In the genomic region with DNA sequence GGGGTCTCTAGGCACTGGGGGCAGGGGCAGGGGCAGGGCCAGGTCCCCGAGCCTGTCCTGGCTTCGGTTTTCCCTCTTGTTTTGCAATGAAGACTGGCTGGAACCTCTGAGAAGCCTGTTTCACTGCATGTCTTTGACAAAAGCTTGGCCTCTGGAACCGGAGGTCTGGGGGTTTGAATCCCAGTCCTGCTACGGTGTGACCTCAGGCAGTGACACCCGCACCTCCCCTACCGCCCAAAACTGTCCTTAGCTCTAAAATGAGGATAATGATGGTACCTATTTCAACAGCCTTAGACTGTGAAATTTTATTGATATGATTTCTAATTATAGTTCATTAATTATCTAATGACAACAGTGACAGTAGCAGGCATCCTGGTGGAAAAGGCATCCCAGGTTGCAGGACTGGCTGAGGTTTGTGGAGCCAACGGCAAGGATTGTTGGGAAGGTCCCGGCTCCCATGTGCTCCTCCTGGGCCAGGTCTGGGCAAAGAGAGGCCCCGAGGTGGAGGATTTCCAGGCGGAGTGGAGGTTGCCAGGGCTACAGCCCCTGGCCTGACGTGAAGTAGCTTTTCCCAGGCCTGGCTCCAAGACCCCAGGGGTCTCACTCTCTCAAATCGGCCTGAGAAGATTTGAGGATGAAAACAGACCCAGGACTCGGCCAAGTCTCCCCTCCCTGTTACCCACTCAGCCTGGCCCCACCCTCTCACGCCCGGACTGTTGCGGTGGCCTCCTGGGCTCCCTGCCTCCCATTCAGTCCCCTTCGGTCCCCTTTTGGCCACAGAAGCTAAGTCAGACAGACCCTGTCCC, we compare ENCODE assay signal across 23 cellular contexts. TPM values are rescaled to one million over a fixed set of nuclear protein-coding genes. Genes with fewer than 3 reads are reported as not detected.
DNase-seq lines count a peak whose midpoint lies in the region; ATAC-seq and TF ChIP-seq lines count a peak whose summit lies in the region.
"Had no signal": no experiment of that assay in that cellular context is flagged by ENCODE, and none has a peak within 500 bp of the region (broad histone marks: within the 10 kb centered on the region; RNA-seq: fewer than 3 reads in every experiment).

No MANE protein-coding gene starts in this region.

- H3K9me3 ChIP-seq in SU-DHL-6 (ENCODE audit: insufficient read depth, low read length): no peaks in the 10 kb centered on the region
- H3K9me3 ChIP-seq: BE2C, body of pancreas, gastrocnemius medialis, HAP-1, mucosa of descending colon had no signal

- peak overlapping the region; percentile 4 for H3K18ac ChIP-seq in mesendoderm (ENCODE audit: low read length)

- peak overlapping the region; percentile 17 for H3K4ac ChIP-seq in mesendoderm (ENCODE audit: low read depth, low read length)

- no peak overlapping the region for H3K4me3 Mint-ChIP-seq in stimulated activated effector memory CD8-positive, alpha-beta T cell treated with anti-CD3 and anti-CD28 coated beads, Interleukin-12 subunit alpha, Interleukin-12 subunit beta, amount 100 ng/mL, for 72 hours
- H3K4me3 Mint-ChIP-seq: activated naive CD8-positive, alpha-beta T cell treated with anti-CD3 and anti-CD28 coated beads, Interleukin-2, amount 10 ng/mL, durations not matched to agents 7 days and 5 days had no signal

- H3K27me3 ChIP-seq in SU-DHL-6 (ENCODE audit: low read length) (no peaks in the 10 kb centered on the region), mesendoderm (ENCODE audit: insufficient read depth, low read length, poor library complexity) (no peaks in the 10 kb centered on the region)
- H3K27me3 ChIP-seq: BE2C, body of pancreas, gastrocnemius medialis had no signal

- H3K79me1 ChIP-seq in mesendoderm (ENCODE audit: low read length): no peaks in the 10 kb centered on the region

- no peaks in the 10 kb centered on the region for H3K36me3 Mint-ChIP-seq in activated naive CD4-positive, alpha-beta T cell treated with anti-CD3 and anti-CD28 coated beads, Interleukin-2, amount 50 U/mL, for 72 hours
- no peaks in the 10 kb centered on the region for H3K36me3 Mint-ChIP-seq in stimulated activated effector memory CD8-positive, alpha-beta T cell treated with anti-CD3 and anti-CD28 coated beads, Interleukin-12 subunit alpha, Interleukin-12 subunit beta, amount 100 ng/mL, for 72 hours
- H3K36me3 Mint-ChIP-seq: activated naive CD8-positive, alpha-beta T cell treated with anti-CD3 and anti-CD28 coated beads, Interleukin-2, amount 10 ng/mL, durations not matched to agents 7 days and 5 days had no signal

- H3K4me1 ChIP-seq in mesendoderm (ENCODE audit: control insufficient read depth, low read depth, low read length): no peaks in the 10 kb centered on the region
- H3K4me1 ChIP-seq: body of pancreas, gastrocnemius medialis, HAP-1 had no signal

- H3K4me1 Mint-ChIP-seq in stimulated activated effector memory CD8-positive, alpha-beta T cell treated with anti-CD3 and anti-CD28 coated beads, Interleukin-12 subunit alpha, Interleukin-12 subunit beta, amount 100 ng/mL, for 72 hours: peaks cover 5% of the 10 kb centered on the region

- no peak for DNase-seq in activated naive CD4-positive, alpha-beta T cell treated with anti-CD3 and anti-CD28 coated beads, Interleukin-2, amount 50 U/mL, for 72 hours (ENCODE audit: low spot score in 2 of 2)
- no peak for DNase-seq in activated naive CD4-positive, alpha-beta T cell treated with anti-CD3 and anti-CD28 coated beads, Interleukin-2, amount 50 U/mL, for 16 hours
- DNase-seq in mesendoderm (no peak), NCI-H2227 treated with DMSO at 0.1 percent for 48 hours (lab: John Stamatoyannopoulos, UW) (no peak), coronary artery (ENCODE audit: low spot score) (no peak)
- DNase-seq in stimulated activated effector memory CD8-positive, alpha-beta T cell treated with anti-CD3 and anti-CD28 coated beads, Interleukin-12 subunit alpha, Interleukin-12 subunit beta, amount 100 ng/mL, for 72 hours (ENCODE audit: low spot score in 2 of 2): no peak
- DNase-seq in activated CD4-positive, alpha-beta T cell treated with anti-CD3 and anti-CD28 coated beads for 4 hours: no peak
- DNase-seq: activated CD4-positive, CD25-positive, alpha-beta regulatory T cell treated with anti-CD3 and anti-CD28 coated beads, Interleukin-2, amount 50 U/mL, for 72 hours; activated naive CD8-positive, alpha-beta T cell treated with anti-CD3 and anti-CD28 coated beads, Interleukin-2, amount 10 ng/mL, durations not matched to agents 7 days and 5 days; body of pancreas; gastrocnemius medialis; NCI-H2029; NCI-H446 treated with DMSO at 0.1 percent for 48 hours; occipital lobe; right cardiac atrium had no signal

- no peaks in the 10 kb centered on the region for H3K79me2 ChIP-seq in SU-DHL-6 (ENCODE audit: insufficient read depth, low read length)
- H3K79me2 ChIP-seq in mesendoderm (ENCODE audit: control insufficient read depth, insufficient read depth, low read length): no peaks in the 10 kb centered on the region

- H3K9me3 Mint-ChIP-seq in activated naive CD4-positive, alpha-beta T cell treated with anti-CD3 and anti-CD28 coated beads, Interleukin-2, amount 50 U/mL, for 72 hours: no peaks in the 10 kb centered on the region
- H3K9me3 Mint-ChIP-seq in stimulated activated effector memory CD8-positive, alpha-beta T cell treated with anti-CD3 and anti-CD28 coated beads, Interleukin-12 subunit alpha, Interleukin-12 subunit beta, amount 100 ng/mL, for 72 hours: no peaks in the 10 kb centered on the region
- H3K9me3 Mint-ChIP-seq: activated naive CD8-positive, alpha-beta T cell treated with anti-CD3 and anti-CD28 coated beads, Interleukin-2, amount 10 ng/mL, durations not matched to agents 7 days and 5 days had no signal

- ATAC-seq in activated naive CD4-positive, alpha-beta T cell treated with anti-CD3 and anti-CD28 coated beads, Interleukin-2, amount 50 U/mL, for 72 hours: no peak
- no peak for ATAC-seq in stimulated activated effector memory CD8-positive, alpha-beta T cell treated with anti-CD3 and anti-CD28 coated beads, Interleukin-12 subunit alpha, Interleukin-12 subunit beta, amount 100 ng/mL, for 72 hours
- ATAC-seq: body of pancreas, gastrocnemius medialis, K562, left colon, right cardiac atrium had no signal

- H3K4me2 ChIP-seq in SU-DHL-6 (ENCODE audit: low read depth, low read length, poor library complexity, severe bottlenecking) (peak overlapping the region; percentile 39), mesendoderm (ENCODE audit: low read length) (no peak overlapping the region)

- H3K27ac ChIP-seq in SU-DHL-6 (ENCODE audit: low read depth, low read length) (peak overlapping the region; percentile 25; the same call in 1 of the 2 replicates), mesendoderm (ENCODE audit: low read depth, low read length) (peak overlapping the region; percentile 1), coronary artery (peak overlapping the region in 1 of 2 donors; percentile 30)
- H3K27ac ChIP-seq: 22Rv1, body of pancreas, gastrocnemius medialis, SK-N-MC had no signal

- TF ChIP-seq CTCF in SU-DHL-6 (IDR thresholded peaks at IDR 0.05; ENCODE audit: insufficient read depth, low read length, poor library complexity, severe bottlenecking) (no peak), coronary artery (IDR thresholded peaks at IDR 0.05) (no peak)

- H3K9ac ChIP-seq in SU-DHL-6 (ENCODE audit: low read length) (peak overlapping the region; percentile 15; the same call in 1 of the 2 replicates), mesendoderm (ENCODE audit: low read length) (peak overlapping the region; percentile 24)

- H3K4me3 ChIP-seq in SU-DHL-6 (ENCODE audit: insufficient read depth, low read length, poor library complexity, severe bottlenecking) (no peak overlapping the region), mesendoderm (ENCODE audit: low read length) (no peak overlapping the region), coronary artery (no peak overlapping the region)
- H3K4me3 ChIP-seq: body of pancreas, gastrocnemius medialis, HAP-1, K562, mucosa of descending colon, SK-N-MC had no signal

- no peak overlapping the region for H4K5ac ChIP-seq in mesendoderm (ENCODE audit: low read length)

- no peak overlapping the region for H2BK120ac ChIP-seq in mesendoderm (ENCODE audit: low read depth, low read length)

- no peaks in the 10 kb centered on the region for H3K9me2 ChIP-seq in SU-DHL-6 (replicated peaks; ENCODE audit: insufficient read depth, low read length)

- H3K23ac ChIP-seq in mesendoderm (ENCODE audit: low read length): peak overlapping the region; percentile 52

- no peak overlapping the region for H2BK15ac ChIP-seq in mesendoderm (replicated peaks; ENCODE audit: low read depth)

- no peak overlapping the region for H2AK5ac ChIP-seq in mesendoderm (ENCODE audit: low read length)

- H4K20me1 ChIP-seq in SU-DHL-6 (ENCODE audit: low read depth, low read length): no peaks in the 10 kb centered on the region

- no CpG with 5 or more reads among the region's 17 CpGs for WGBS in mesendoderm (ENCODE audit: extremely low coverage, insufficient coverage, low lambda C conversion rate)

- H4K8ac ChIP-seq in mesendoderm (ENCODE audit: low read depth, low read length): no peak overlapping the region

- peak overlapping the region; percentile 20 to 83 for H3K27ac Mint-ChIP-seq in activated naive CD4-positive, alpha-beta T cell treated with anti-CD3 and anti-CD28 coated beads, Interleukin-2, amount 50 U/mL, for 72 hours
- peak overlapping the region; percentile 64 for H3K27ac Mint-ChIP-seq in stimulated activated effector memory CD8-positive, alpha-beta T cell treated with anti-CD3 and anti-CD28 coated beads, Interleukin-12 subunit alpha, Interleukin-12 subunit beta, amount 100 ng/mL, for 72 hours
- H3K27ac Mint-ChIP-seq: activated naive CD8-positive, alpha-beta T cell treated with anti-CD3 and anti-CD28 coated beads, Interleukin-2, amount 10 ng/mL, durations not matched to agents 7 days and 5 days had no signal

- peaks cover 4% of the 10 kb centered on the region; the same call in 1 of the 2 replicates for H3F3A ChIP-seq in SU-DHL-6 (ENCODE audit: insufficient read depth)

- no peak overlapping the region for H2AFZ ChIP-seq in SU-DHL-6 (ENCODE audit: low read depth, low read length, severe bottlenecking)

- peak overlapping the region; percentile 70 for H3K56ac ChIP-seq in mesendoderm (ENCODE audit: low read length)

- H2BK5ac ChIP-seq in mesendoderm (ENCODE audit: low read length): peak overlapping the region; percentile 37

- H3K36me3 ChIP-seq in SU-DHL-6 (ENCODE audit: low read length) (no peaks in the 10 kb centered on the region), mesendoderm (ENCODE audit: control insufficient read depth, insufficient read depth, low read length) (no peaks in the 10 kb centered on the region)
- H3K36me3 ChIP-seq: BE2C, gastrocnemius medialis, HAP-1 had no signal

RNA-seq across cellular contexts. Expression of a gene that starts 57.9 kb away (rescaled TPM):
- total RNA-seq in activated naive CD4-positive, alpha-beta T cell treated with anti-CD3 and anti-CD28 coated beads, Interleukin-2, amount 50 U/mL, for 72 hours: under 1 TPM; 0.33 to 0.43 TPM
- 23.6 TPM for polyA plus RNA-seq in mesendoderm (2013, experiment 1 of 2)
- 20.7 TPM for polyA plus RNA-seq in mesendoderm (2013, experiment 2 of 2)
- total RNA-seq: occipital lobe had no signal
